Comparison of ENCODE assay signal across 9 cellular contexts in the genomic region with DNA sequence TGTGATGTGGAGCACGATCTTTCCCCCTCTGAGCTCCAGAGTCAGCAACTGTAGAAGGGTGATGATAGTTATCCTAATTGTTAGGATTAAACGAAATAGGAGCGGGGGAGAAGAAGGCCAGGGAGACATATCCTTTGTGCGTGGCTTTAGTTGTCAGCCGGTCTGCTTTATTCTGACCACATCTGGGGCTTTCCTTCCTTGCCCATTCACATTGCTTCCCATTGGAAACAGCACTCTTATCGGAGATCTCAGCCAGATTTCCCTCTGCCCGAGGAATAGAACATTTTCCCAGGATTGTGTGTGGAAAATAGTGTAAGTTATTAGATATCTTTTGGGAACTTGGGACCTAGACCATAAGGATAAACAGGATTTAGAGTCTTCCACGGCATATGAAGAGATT. TPM values are rescaled to one million over a fixed set of nuclear protein-coding genes. Genes with fewer than 3 reads are reported as not detected.
DNase-seq lines count a peak whose midpoint lies in the region; ATAC-seq and TF ChIP-seq lines count a peak whose summit lies in the region.
"Had no signal": no experiment of that assay in that cellular context is flagged by ENCODE, and none has a peak within 500 bp of the region (broad histone marks: within the 10 kb centered on the region; RNA-seq: fewer than 3 reads in every experiment).

No MANE protein-coding gene starts in this region.

- H3K4me3 ChIP-seq in GM23248 (peak overlapping the region; percentile 82), WI38 (ENCODE audit: low read depth, low read length) (peak overlapping the region; percentile 94), foreskin fibroblast (ENCODE audit: low read depth in 1 of 2, low read length in 2 of 2) (peak overlapping the region; percentile 95 to 98), skeletal muscle satellite cell (ENCODE audit: low read length) (peak overlapping the region; percentile 82)

- TF ChIP-seq CTCF in WI38 (IDR thresholded peaks at IDR 0.05; ENCODE audit: low read depth, low read length) (no peak), foreskin fibroblast (IDR thresholded peaks at IDR 0.05; ENCODE audit: low read depth, low read length) (no peak)

- H3K36me3 ChIP-seq in GM23248 (ENCODE audit: low read depth) (no peaks in the 10 kb centered on the region), skeletal muscle satellite cell (ENCODE audit: insufficient read depth, low read length) (peaks cover 6% of the 10 kb centered on the region)

- no peaks in the 10 kb centered on the region for H3K27me3 ChIP-seq in GM23248 (replicated peaks; ENCODE audit: insufficient read depth)
- H3K27me3 ChIP-seq in skeletal muscle satellite cell (ENCODE audit: control insufficient read depth, insufficient read depth, low read length) = peaks cover 17% of the 10 kb centered on the region

- in situ Hi-C loops in GM23248 (cut with MboI) = no loop called here

- no peak for DNase-seq in GM23248
- peak in 1 of 2 donors; percentile 49 for DNase-seq in foreskin fibroblast
- DNase-seq in stimulated activated naive CD4-positive, alpha-beta T cell treated with Interleukin-2 at 50 U/mL for 16 hours (lab: John Stamatoyannopoulos, UW) = no peak
- DNase-seq in stimulated activated CD4-positive, alpha-beta T cell treated with anti-CD3 and anti-CD28 coated beads, Interleukin-2, amount 100 ng/mL, for 48 hours = no peak
- DNase-seq: NCI-H1048 had no signal

- H3K79me2 ChIP-seq in GM23248 (ENCODE audit: insufficient read depth) = peaks cover 60% of the 10 kb centered on the region

- ATAC-seq in GM18861 (IDR thresholded peaks at IDR 0.05; ENCODE audit: unreplicated experiment) (no peak), GM21723 (IDR thresholded peaks at IDR 0.05; ENCODE audit: unreplicated experiment) (no peak)

- peaks cover 21% of the 10 kb centered on the region for H3K4me1 ChIP-seq in GM23248 (ENCODE audit: insufficient read depth)
- peaks cover 21% of the 10 kb centered on the region for H3K4me1 ChIP-seq in skeletal muscle satellite cell (ENCODE audit: control insufficient read depth, insufficient read depth, low read length)

- H3K9ac ChIP-seq in GM23248 (peak overlapping the region; percentile 79; the same call in 1 of the 2 replicates), skeletal muscle satellite cell (ENCODE audit: low read depth, low read length) (peak overlapping the region; percentile 81)

- H2AFZ ChIP-seq in GM23248 = no peak overlapping the region

- H3K27ac ChIP-seq in GM23248 = peak overlapping the region; percentile 57; the same call in 1 of the 2 replicates

- H3K4me2 ChIP-seq in GM23248 (ENCODE audit: unreplicated experiment) (peak overlapping the region; percentile 87), skeletal muscle satellite cell (ENCODE audit: low read length) (peak overlapping the region; percentile 79)

- H4K20me1 ChIP-seq in GM23248 (ENCODE audit: insufficient read depth) = peaks cover 9% of the 10 kb centered on the region

- H3K9me3 ChIP-seq in GM23248 (ENCODE audit: low read depth) = no peaks in the 10 kb centered on the region
- no peaks in the 10 kb centered on the region for H3K9me3 ChIP-seq in skeletal muscle satellite cell (replicated peaks; ENCODE audit: low read length)

- H3F3A ChIP-seq in GM23248 (ENCODE audit: insufficient read depth) = no peaks in the 10 kb centered on the region

- WGBS in GM23248 (ENCODE audit: low coverage in 1 of 2, low lambda C conversion rate in 2 of 2, missing lambda C conversion rate in 2 of 2), 2 experiments = 76 to 78% methylated on average over 8 of the region's 8 CpGs

- no peaks in the 10 kb centered on the region for H3K9me2 ChIP-seq in GM23248 (ENCODE audit: insufficient read depth)

RNA-seq across cellular contexts. Expression of gene RALB, which starts 1.5 kb away (rescaled TPM):
- total RNA-seq in GM23248 (2014; rRNA removed; shearing (Covaris generic)) = 65.7 and 78.5 TPM in 2 replicates
- polyA plus RNA-seq in GM23248 (2016; fragmentation: Nextera tagmentation; extraction: Ambion mirVana) = 105 and 109 TPM in 2 replicates
- total RNA-seq in skeletal muscle satellite cell (2012; rRNA removed) = 61.4 and 71.0 TPM in 2 replicates

RNA-seq across cellular contexts. Expression of gene TMEM185B, which starts 31.0 kb away (rescaled TPM):
- 32.0 and 40.6 TPM in 2 replicates for total RNA-seq in GM23248 (2014; rRNA removed; shearing (Covaris generic))
- 32.3 and 33.7 TPM in 2 replicates for polyA plus RNA-seq in GM23248 (2016; fragmentation: Nextera tagmentation; extraction: Ambion mirVana)
- total RNA-seq in skeletal muscle satellite cell (2012; rRNA removed) = 23.3 and 40.2 TPM in 2 replicates
